ENCODE assay signal across 17 cellular contexts in the genomic region with DNA sequence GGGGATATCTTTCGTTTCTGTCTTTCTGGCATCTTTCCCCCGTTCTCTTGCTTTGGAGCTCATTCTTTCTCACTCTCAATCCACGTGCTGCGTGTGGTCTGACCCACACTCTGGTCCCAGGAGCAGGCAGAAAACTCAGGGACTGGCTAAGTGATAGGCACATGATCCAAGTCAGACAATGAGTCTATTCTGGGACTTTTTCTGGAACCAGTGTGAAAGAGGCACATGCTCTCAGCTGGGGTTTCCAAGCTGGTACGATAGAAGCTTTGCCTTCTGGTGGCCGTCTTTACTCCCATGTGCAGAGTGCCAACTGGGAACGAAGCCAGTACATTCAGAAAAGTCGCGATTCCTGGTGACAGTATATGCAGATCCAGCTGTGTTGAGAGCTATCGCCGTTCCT.
DNase-seq lines count a peak whose midpoint lies in the region; ATAC-seq, FAIRE-seq and TF ChIP-seq lines count a peak whose summit lies in the region.
"Had no signal": no experiment of that assay in that cellular context is flagged by ENCODE, and none has a peak within 500 bp of the region (broad histone marks: within the 10 kb centered on the region; RNA-seq: fewer than 3 reads in every experiment).

No MANE protein-coding gene starts in this region.

- peaks cover 65% of the 10 kb centered on the region for H3K4me1 Mint-ChIP-seq in WTC11
- no peaks in the 10 kb centered on the region for H3K4me1 Mint-ChIP-seq in osteocyte (ENCODE audit: unreplicated experiment)
- H3K4me1 Mint-ChIP-seq: activated naive CD8-positive, alpha-beta T cell treated with anti-CD3 and anti-CD28 coated beads, Interleukin-2, amount 10 ng/mL, durations not matched to agents 7 days and 5 days; memory B cell had no signal

- ATAC-seq in WTC11, result no peak
- no peak for ATAC-seq in foreskin keratinocyte
- ATAC-seq in HG02571 (IDR thresholded peaks at IDR 0.05; ENCODE audit: unreplicated experiment), result no peak
- ATAC-seq: natural killer cell treated with Interleukin-12 subunit alpha and Interleukin-12 subunit beta and Interleukin-15 and Interleukin-18, amount 100 ng/mL, for 72 hours had no signal

- H3K9me3 Mint-ChIP-seq in WTC11 (peaks cover 6% of the 10 kb centered on the region; the same call in 1 of the 2 replicates), osteocyte (ENCODE audit: unreplicated experiment) (no peaks in the 10 kb centered on the region)
- H3K9me3 Mint-ChIP-seq: activated naive CD8-positive, alpha-beta T cell treated with anti-CD3 and anti-CD28 coated beads, Interleukin-2, amount 10 ng/mL, durations not matched to agents 7 days and 5 days; memory B cell; natural killer cell treated with Interleukin-12 subunit alpha and Interleukin-12 subunit beta and Interleukin-15 and Interleukin-18, amount 100 ng/mL, for 72 hours had no signal

- H3K36me3 Mint-ChIP-seq in WTC11 (peaks cover 4% of the 10 kb centered on the region; the same call in 1 of the 2 replicates), osteocyte (ENCODE audit: unreplicated experiment) (no peaks in the 10 kb centered on the region)
- H3K36me3 Mint-ChIP-seq: activated naive CD8-positive, alpha-beta T cell treated with anti-CD3 and anti-CD28 coated beads, Interleukin-2, amount 10 ng/mL, durations not matched to agents 7 days and 5 days; memory B cell; natural killer cell treated with Interleukin-12 subunit alpha and Interleukin-12 subunit beta and Interleukin-15 and Interleukin-18, amount 100 ng/mL, for 72 hours had no signal

- H3K4me1 ChIP-seq in foreskin keratinocyte, result no peaks in the 10 kb centered on the region
- H3K4me1 ChIP-seq: prostate gland had no signal

- no peaks in the 10 kb centered on the region for H3K27me3 ChIP-seq in foreskin keratinocyte

- DNase-seq in WTC11 (ENCODE audit: low spot score) (no peak), frontal cortex (ENCODE audit: low spot score in 2 of 2) (peak; percentile 34 to 46), midbrain (lab: John Stamatoyannopoulos, UW) (peak; percentile 87), superior temporal gyrus (ENCODE audit: extremely low spot score) (peak; percentile 98), foreskin keratinocyte (no peak), osteocyte (ENCODE audit: extremely low spot score, unreplicated experiment) (no peak)
- DNase-seq: activated CD4-positive, alpha-beta T cell treated with anti-CD3 and anti-CD28 coated beads for 1 hour; activated naive CD8-positive, alpha-beta T cell treated with anti-CD3 and anti-CD28 coated beads, Interleukin-2, amount 10 ng/mL, durations not matched to agents 7 days and 5 days; erythroblast; NCI-H1694 had no signal

- H3K27me3 Mint-ChIP-seq in WTC11 (ENCODE audit: low read depth) (peaks cover 3% of the 10 kb centered on the region), osteocyte (ENCODE audit: unreplicated experiment) (peaks cover 9% of the 10 kb centered on the region)
- H3K27me3 Mint-ChIP-seq: activated naive CD8-positive, alpha-beta T cell treated with anti-CD3 and anti-CD28 coated beads, Interleukin-2, amount 10 ng/mL, durations not matched to agents 7 days and 5 days; memory B cell; natural killer cell treated with Interleukin-12 subunit alpha and Interleukin-12 subunit beta and Interleukin-15 and Interleukin-18, amount 100 ng/mL, for 72 hours had no signal

- POLR2A ChIA-PET in WTC11 (lab: Charles Lee), result no interaction called here

- H3K27ac Mint-ChIP-seq in WTC11 (peak overlapping the region; percentile 86; the same call in 1 of the 2 replicates), osteocyte (ENCODE audit: unreplicated experiment) (no peak overlapping the region)
- H3K27ac Mint-ChIP-seq: activated naive CD8-positive, alpha-beta T cell treated with anti-CD3 and anti-CD28 coated beads, Interleukin-2, amount 10 ng/mL, durations not matched to agents 7 days and 5 days; memory B cell; natural killer cell treated with Interleukin-12 subunit alpha and Interleukin-12 subunit beta and Interleukin-15 and Interleukin-18, amount 100 ng/mL, for 72 hours had no signal

- FAIRE-seq in frontal cortex (lab: Jason Lieb, UNC), result no peak
- FAIRE-seq: bronchial epithelial cell had no signal

- TF ChIP-seq CTCF in WTC11 (IDR thresholded peaks at IDR 0.05) (no peak), foreskin keratinocyte (conservative IDR thresholded peaks at IDR 0.05) (no peak), osteocyte (IDR thresholded peaks at IDR 0.05) (no peak)

- H3K4me3 Mint-ChIP-seq in WTC11 (no peak overlapping the region), osteocyte (ENCODE audit: unreplicated experiment) (no peak overlapping the region)
- H3K4me3 Mint-ChIP-seq: activated naive CD8-positive, alpha-beta T cell treated with anti-CD3 and anti-CD28 coated beads, Interleukin-2, amount 10 ng/mL, durations not matched to agents 7 days and 5 days; memory B cell; natural killer cell treated with Interleukin-12 subunit alpha and Interleukin-12 subunit beta and Interleukin-15 and Interleukin-18, amount 100 ng/mL, for 72 hours had no signal

- H3K27ac ChIP-seq in foreskin keratinocyte, result no peak overlapping the region
- H3K27ac ChIP-seq: prostate gland, SK-N-MC, thoracic aorta had no signal

- CTCF ChIA-PET in WTC11 (lab: Charles Lee), result interaction anchor here (0.7 kb wide), 1 partner anchor 75 kb away, joined by 3 read pairs; no protein-coding TSS in a partner anchor

TF ChIP-seq in WTC11, 78 proteins besides CTCF, POLR2A, EP300 and RAD21:
- TF ChIP-seq ZNF423 (CRISPR knock-in tag; IDR thresholded peaks at IDR 0.05), result no peak
- TF ChIP-seq, protein P1, sequence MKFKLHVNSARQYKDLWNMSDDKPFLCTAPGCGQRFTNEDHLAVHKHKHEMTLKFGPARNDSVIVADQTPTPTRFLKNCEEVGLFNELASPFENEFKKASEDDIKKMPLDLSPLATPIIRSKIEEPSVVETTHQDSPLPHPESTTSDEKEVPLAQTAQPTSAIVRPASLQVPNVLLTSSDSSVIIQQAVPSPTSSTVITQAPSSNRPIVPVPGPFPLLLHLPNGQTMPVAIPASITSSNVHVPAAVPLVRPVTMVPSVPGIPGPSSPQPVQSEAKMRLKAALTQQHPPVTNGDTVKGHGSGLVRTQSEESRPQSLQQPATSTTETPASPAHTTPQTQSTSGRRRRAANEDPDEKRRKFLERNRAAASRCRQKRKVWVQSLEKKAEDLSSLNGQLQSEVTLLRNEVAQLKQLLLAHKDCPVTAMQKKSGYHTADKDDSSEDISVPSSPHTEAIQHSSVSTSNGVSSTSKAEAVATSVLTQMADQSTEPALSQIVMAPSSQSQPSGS (CRISPR knock-in tag; IDR thresholded peaks at IDR 0.05; ENCODE audit: borderline replicate concordance, low read depth), result no peak

Comparison
In these comparisons a context has a peak if more than half of its experiments do, and no peak if none do; other contexts are left out.
1. DNase-seq: peak in frontal cortex (2 of 2), midbrain (single experiment) and superior temporal gyrus (single experiment); none in WTC11 (single experiment), foreskin keratinocyte (0 of 2) and osteocyte (single experiment).